In the genomic region with DNA sequence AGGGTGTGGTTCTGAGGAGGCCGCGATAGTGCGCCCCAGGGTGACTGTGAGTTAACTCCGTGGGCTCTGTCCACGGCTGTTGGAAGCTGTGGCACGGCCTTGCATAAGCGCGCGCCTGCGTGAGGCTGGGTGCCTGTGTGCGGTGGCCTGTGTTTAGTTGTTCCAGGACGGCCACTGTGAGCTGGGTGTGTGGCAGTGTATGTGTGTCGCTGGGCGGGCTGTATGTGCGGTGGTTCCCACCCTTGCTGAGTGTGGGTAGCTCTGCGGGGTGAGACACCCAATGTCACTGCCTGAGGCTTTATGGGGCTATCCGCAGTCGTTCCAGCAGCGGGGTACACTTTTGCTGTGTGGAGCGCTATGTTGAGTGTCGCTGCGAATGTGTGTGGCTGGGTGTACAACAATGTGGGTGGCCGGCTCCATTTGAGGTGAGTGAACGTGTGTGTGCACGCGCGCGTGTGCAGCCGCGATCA, we compare ENCODE assay signal across 1 cellular context.
TF ChIP-seq lines count a peak whose summit lies in the region.

No MANE protein-coding gene starts in this region.

TF ChIP-seq in K562, 482 proteins besides CTCF, POLR2A, EP300 and RAD21 (continued from another document and continues in another):
- TF ChIP-seq, protein P1, sequence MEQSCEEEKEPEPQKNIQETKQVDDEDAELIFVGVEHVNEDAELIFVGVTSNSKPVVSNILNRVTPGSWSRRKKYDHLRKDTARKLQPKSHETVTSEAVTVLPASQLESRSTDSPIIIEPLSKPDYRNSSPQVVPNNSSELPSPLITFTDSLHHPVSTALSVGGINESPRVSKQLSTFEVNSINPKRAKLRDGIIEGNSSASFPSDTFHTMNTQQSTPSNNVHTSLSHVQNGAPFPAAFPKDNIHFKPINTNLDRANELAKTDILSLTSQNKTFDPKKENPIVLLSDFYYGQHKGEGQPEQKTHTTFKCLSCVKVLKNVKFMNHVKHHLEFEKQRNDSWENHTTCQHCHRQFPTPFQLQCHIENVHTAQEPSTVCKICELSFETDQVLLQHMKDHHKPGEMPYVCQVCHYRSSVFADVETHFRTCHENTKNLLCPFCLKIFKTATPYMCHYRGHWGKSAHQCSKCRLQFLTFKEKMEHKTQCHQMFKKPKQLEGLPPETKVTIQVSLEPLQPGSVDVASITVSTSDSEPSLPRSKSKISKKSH (CRISPR knock-in tag; IDR thresholded peaks at IDR 0.05): no peak
- TF ChIP-seq, protein P2, sequence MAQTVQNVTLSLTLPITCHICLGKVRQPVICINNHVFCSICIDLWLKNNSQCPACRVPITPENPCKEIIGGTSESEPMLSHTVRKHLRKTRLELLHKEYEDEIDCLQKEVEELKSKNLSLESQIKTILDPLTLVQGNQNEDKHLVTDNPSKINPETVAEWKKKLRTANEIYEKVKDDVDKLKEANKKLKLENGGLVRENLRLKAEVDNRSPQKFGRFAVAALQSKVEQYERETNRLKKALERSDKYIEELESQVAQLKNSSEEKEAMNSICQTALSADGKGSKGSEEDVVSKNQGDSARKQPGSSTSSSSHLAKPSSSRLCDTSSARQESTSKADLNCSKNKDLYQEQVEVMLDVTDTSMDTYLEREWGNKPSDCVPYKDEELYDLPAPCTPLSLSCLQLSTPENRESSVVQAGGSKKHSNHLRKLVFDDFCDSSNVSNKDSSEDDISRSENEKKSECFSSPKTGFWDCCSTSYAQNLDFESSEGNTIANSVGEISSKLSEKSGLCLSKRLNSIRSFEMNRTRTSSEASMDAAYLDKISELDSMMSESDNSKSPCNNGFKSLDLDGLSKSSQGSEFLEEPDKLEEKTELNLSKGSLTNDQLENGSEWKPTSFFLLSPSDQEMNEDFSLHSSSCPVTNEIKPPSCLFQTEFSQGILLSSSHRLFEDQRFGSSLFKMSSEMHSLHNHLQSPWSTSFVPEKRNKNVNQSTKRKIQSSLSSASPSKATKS (CRISPR knock-in tag; IDR thresholded peaks at IDR 0.05): no peak
- peak; percentile 73 for TF ChIP-seq POLR2G (IDR thresholded peaks at IDR 0.05; ENCODE audit: low read depth, low read length)
- TF ChIP-seq CREB3 (tag; conservative IDR thresholded peaks at IDR 0.05; ENCODE audit: low read depth): no peak
- TF ChIP-seq HES1 (IDR thresholded peaks at IDR 0.05; ENCODE audit: low read depth): no peak
- no peak for TF ChIP-seq ZNF316 (IDR thresholded peaks at IDR 0.05)
- 0 out of 4 replicates have a peak, but pooled peaks of 1 of the 2 experiments have one; percentile 42 for TF ChIP-seq ARNT (IDR thresholded peaks at IDR 0.05)
- no peak for TF ChIP-seq HIVEP1 (CRISPR knock-in tag; IDR thresholded peaks at IDR 0.05)
- no peak for TF ChIP-seq HDAC3 (IDR thresholded peaks at IDR 0.05; ENCODE audit: borderline replicate concordance, partially characterized antibody)
- TF ChIP-seq, protein P3, sequence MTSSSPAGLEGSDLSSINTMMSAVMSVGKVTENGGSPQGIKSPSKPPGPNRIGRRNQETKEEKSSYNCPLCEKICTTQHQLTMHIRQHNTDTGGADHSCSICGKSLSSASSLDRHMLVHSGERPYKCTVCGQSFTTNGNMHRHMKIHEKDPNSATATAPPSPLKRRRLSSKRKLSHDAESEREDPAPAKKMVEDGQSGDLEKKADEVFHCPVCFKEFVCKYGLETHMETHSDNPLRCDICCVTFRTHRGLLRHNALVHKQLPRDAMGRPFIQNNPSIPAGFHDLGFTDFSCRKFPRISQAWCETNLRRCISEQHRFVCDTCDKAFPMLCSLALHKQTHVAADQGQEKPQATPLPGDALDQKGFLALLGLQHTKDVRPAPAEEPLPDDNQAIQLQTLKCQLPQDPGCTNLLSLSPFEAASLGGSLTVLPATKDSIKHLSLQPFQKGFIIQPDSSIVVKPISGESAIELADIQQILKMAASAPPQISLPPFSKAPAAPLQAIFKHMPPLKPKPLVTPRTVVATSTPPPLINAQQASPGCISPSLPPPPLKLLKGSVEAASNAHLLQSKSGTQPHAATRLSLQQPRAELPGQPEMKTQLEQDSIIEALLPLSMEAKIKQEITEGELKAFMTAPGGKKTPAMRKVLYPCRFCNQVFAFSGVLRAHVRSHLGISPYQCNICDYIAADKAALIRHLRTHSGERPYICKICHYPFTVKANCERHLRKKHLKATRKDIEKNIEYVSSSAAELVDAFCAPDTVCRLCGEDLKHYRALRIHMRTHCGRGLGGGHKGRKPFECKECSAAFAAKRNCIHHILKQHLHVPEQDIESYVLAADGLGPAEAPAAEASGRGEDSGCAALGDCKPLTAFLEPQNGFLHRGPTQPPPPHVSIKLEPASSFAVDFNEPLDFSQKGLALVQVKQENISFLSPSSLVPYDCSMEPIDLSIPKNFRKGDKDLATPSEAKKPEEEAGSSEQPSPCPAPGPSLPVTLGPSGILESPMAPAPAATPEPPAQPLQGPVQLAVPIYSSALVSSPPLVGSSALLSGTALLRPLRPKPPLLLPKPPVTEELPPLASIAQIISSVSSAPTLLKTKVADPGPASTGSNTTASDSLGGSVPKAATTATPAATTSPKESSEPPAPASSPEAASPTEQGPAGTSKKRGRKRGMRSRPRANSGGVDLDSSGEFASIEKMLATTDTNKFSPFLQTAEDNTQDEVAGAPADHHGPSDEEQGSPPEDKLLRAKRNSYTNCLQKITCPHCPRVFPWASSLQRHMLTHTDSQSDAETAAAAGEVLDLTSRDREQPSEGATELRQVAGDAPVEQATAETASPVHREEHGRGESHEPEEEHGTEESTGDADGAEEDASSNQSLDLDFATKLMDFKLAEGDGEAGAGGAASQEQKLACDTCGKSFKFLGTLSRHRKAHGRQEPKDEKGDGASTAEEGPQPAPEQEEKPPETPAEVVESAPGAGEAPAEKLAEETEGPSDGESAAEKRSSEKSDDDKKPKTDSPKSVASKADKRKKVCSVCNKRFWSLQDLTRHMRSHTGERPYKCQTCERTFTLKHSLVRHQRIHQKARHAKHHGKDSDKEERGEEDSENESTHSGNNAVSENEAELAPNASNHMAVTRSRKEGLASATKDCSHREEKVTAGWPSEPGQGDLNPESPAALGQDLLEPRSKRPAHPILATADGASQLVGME (CRISPR knock-in tag; IDR thresholded peaks at IDR 0.05): no peak
- no peak for TF ChIP-seq FUS (optimal IDR thresholded peaks at IDR 0.05; ENCODE audit: low read depth, low read length)
- TF ChIP-seq ARID2 (IDR thresholded peaks at IDR 0.05): no peak
- no peak for TF ChIP-seq DDX20 (tag; IDR thresholded peaks at IDR 0.05; ENCODE audit: low read depth)
- TF ChIP-seq KDM2B (CRISPR knock-in tag; IDR thresholded peaks at IDR 0.05): no peak; the same call in 1 of the 2 replicates
- TF ChIP-seq ZNF75A (CRISPR knock-in tag; IDR thresholded peaks at IDR 0.05): no peak
- TF ChIP-seq HLTF (IDR thresholded peaks at IDR 0.05): no peak
- no peak for TF ChIP-seq MXI1 (IDR thresholded peaks at IDR 0.05; ENCODE audit: low read depth, low read length)
- no peak for TF ChIP-seq CCNT2 (IDR thresholded peaks at IDR 0.05; ENCODE audit: borderline replicate concordance, extremely low read depth, insufficient read length, low read depth, low read length)
- TF ChIP-seq KHSRP (IDR thresholded peaks at IDR 0.05): no peak
- TF ChIP-seq PREB (CRISPR knock-in tag; IDR thresholded peaks at IDR 0.05): no peak
- no peak for TF ChIP-seq NUFIP1 (IDR thresholded peaks at IDR 0.05; ENCODE audit: partially characterized antibody)
- TF ChIP-seq CHD7 (IDR thresholded peaks at IDR 0.05; ENCODE audit: low read depth, low read length): no peak
- TF ChIP-seq SREBF1 (IDR thresholded peaks at IDR 0.05; ENCODE audit: borderline replicate concordance, low read depth, low read length): no peak
- TF ChIP-seq ZNF444 (CRISPR knock-in tag; IDR thresholded peaks at IDR 0.05): no peak
- TF ChIP-seq ZNF384 (IDR thresholded peaks at IDR 0.05; ENCODE audit: low read depth, low read length): no peak
- TF ChIP-seq U2AF2 (optimal IDR thresholded peaks at IDR 0.05; ENCODE audit: low read depth, low read length): no peak
- TF ChIP-seq YY1 (IDR thresholded peaks at IDR 0.05; ENCODE audit: borderline replicate concordance in 1 of 3, control insufficient read depth in 1 of 3, extremely low read depth in 1 of 3, insufficient read depth in 3 of 3, insufficient read length in 1 of 3, insufficient replicate concordance in 2 of 3, low read depth in 1 of 3, low read length in 2 of 3): no peak
